In the genomic region with DNA sequence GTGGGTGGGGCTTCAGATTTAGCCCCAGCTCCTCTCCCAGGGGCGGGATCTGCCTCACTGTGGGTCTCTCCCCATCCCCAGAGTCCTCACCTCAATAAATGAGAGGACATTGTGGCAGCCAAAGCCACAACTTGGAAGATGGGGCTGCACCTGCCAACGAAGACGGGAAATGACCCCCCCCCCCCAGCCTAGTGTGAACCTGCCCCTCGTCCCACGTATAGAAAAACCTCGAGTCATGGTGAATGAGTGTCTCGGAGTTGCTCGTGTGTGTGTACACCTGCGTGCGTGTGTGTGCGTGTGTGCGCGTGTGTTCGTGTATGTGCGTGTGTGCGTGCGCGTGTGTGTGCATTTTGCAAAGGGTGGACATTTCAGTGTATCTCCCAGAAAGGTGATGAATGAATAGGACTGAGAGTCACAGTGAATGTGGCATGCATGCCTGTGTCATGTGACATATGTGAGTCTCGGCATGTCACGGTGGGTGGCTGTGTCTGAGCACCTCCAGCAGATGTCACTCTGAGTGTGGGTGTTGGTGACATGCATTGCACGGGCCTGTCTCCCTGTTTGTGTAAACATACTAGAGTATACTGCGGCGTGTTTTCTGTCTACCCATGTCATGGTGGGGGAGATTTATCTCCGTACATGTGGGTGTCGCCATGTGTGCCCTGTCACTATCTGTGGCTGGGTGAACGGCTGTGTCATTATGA, we compare ENCODE assay signal across 8 cellular contexts. TPM values are rescaled to one million over a fixed set of nuclear protein-coding genes. Genes with fewer than 3 reads are reported as not detected.
A peak's percentile ranks its signal among the peaks of the same experiment; 100 is the strongest.
DNase-seq lines count a peak whose midpoint lies in the region; ATAC-seq and TF ChIP-seq lines count a peak whose summit lies in the region.

No MANE protein-coding gene starts in this region.

- no peak overlapping the region for H3K4me3 ChIP-seq in GM06990 (replicated peaks; ENCODE audit: low read depth, low read length)
- no peak overlapping the region for H3K4me3 ChIP-seq in LNCaP clone FGC (ENCODE audit: low read depth, low read length)
- no peak overlapping the region for H3K4me3 ChIP-seq in endodermal cell (ENCODE audit: low read length)

- H3K4me3 Mint-ChIP-seq in endodermal cell: no peak overlapping the region

- H3K9me3 ChIP-seq in endodermal cell (ENCODE audit: control insufficient read depth, low read length): no peaks in the 10 kb centered on the region

- peaks cover 2% of the 10 kb centered on the region for H3K4me1 Mint-ChIP-seq in endodermal cell

- peak overlapping the region; percentile 52 for H3K27ac Mint-ChIP-seq in endodermal cell

- peaks cover 41% of the 10 kb centered on the region for H3K27me3 Mint-ChIP-seq in endodermal cell (ENCODE audit: insufficient read depth)

- DNase-seq in GM06990 (ENCODE audit: extremely low read depth, insufficient read length) (peak; percentile 60), LNCaP clone FGC (ENCODE audit: low read depth) (no peak), endodermal cell (no peak), NCI-H2227 (lab: John Stamatoyannopoulos, UW; ENCODE audit: unreplicated experiment) (no peak), AG08396 (ENCODE audit: low spot score) (no peak)
- DNase-seq in activated CD4-positive, alpha-beta T cell treated with anti-CD3 and anti-CD28 coated beads for 24 hours (ENCODE audit: low read depth in 2 of 2): peak; percentile 39 to 47
- DNase-seq in stimulated activated CD4-positive, alpha-beta T cell treated with anti-CD3 and anti-CD28 coated beads, TNF-alpha, amount 100 ng/mL, for 24 hours (ENCODE audit: low read depth in 3 of 3): peak; percentile 35 to 64 (median 58)

- 80 to 85% methylated on average over 19 to 26 of the region's 26 CpGs for WGBS in endodermal cell (ENCODE audit: insufficient coverage in 1 of 2, insufficient read length in 1 of 2), 2 experiments

- H3K27me3 ChIP-seq in GM06990 (replicated peaks; ENCODE audit: control insufficient read depth, insufficient read depth, low read length): no peaks in the 10 kb centered on the region
- peaks cover 28% of the 10 kb centered on the region for H3K27me3 ChIP-seq in endodermal cell (ENCODE audit: control insufficient read depth, insufficient read depth, low read length, poor library complexity, severe bottlenecking)

- H3K4me1 ChIP-seq in endodermal cell (ENCODE audit: control insufficient read depth, insufficient read depth, low read length): no peaks in the 10 kb centered on the region

- no peak overlapping the region for H3K9ac ChIP-seq in endodermal cell (ENCODE audit: extremely low read depth, low read length, poor library complexity, severe bottlenecking)

- H3K36me3 Mint-ChIP-seq in endodermal cell (ENCODE audit: low read depth): peaks cover 15% of the 10 kb centered on the region

- peaks cover 8% of the 10 kb centered on the region for H3K36me3 ChIP-seq in GM06990 (ENCODE audit: control insufficient read depth, insufficient read depth, low read length)
- H3K36me3 ChIP-seq in endodermal cell (ENCODE audit: control insufficient read depth, insufficient read depth, low read length): peaks cover 13% of the 10 kb centered on the region

- H3K27ac ChIP-seq in endodermal cell (ENCODE audit: low read depth, low read length): no peak overlapping the region

- peaks cover under 1% of the 10 kb centered on the region for H3K9me3 Mint-ChIP-seq in endodermal cell

- TF ChIP-seq CTCF in GM06990 (IDR thresholded peaks at IDR 0.05; ENCODE audit: insufficient read depth, low read length, poor library complexity, severe bottlenecking) (peak; percentile 72), LNCaP clone FGC (IDR thresholded peaks at IDR 0.05; ENCODE audit: control insufficient read depth, extremely low read depth, insufficient read depth) (peak; percentile 44), endodermal cell (conservative IDR thresholded peaks at IDR 0.05) (no peak)

- no peak for ATAC-seq in GM18907 (IDR thresholded peaks at IDR 0.05; ENCODE audit: unreplicated experiment)

RNA-seq across cellular contexts. Expression of gene TRAPPC5, which starts 1.5 kb away (rescaled TPM):
- total RNA-seq in endodermal cell: 10 to 100 TPM; 64.6 to 93.1 TPM
- polyA plus RNA-seq in endodermal cell (2013, experiment 1 of 2): 40.1 TPM
- 38.2 TPM for polyA plus RNA-seq in endodermal cell (2013, experiment 2 of 2)

RNA-seq across cellular contexts. Expression of gene MCEMP1, which starts 2.3 kb away (rescaled TPM):
- not detected for total RNA-seq in endodermal cell
- polyA plus RNA-seq in endodermal cell (2013, experiment 1 of 2): not detected
- polyA plus RNA-seq in endodermal cell (2013, experiment 2 of 2): not detected

RNA-seq across cellular contexts. Expression of gene RETN, which starts 10.3 kb away (rescaled TPM):
- not detected for total RNA-seq in endodermal cell
- not detected for polyA plus RNA-seq in endodermal cell (2013, experiment 1 of 2)
- polyA plus RNA-seq in endodermal cell (2013, experiment 2 of 2): not detected

RNA-seq across cellular contexts. Expression of gene FCER2, which starts 22.8 kb away (rescaled TPM):
- not detected for total RNA-seq in endodermal cell
- not detected for polyA plus RNA-seq in endodermal cell (2013, experiment 1 of 2)
- not detected for polyA plus RNA-seq in endodermal cell (2013, experiment 2 of 2)

RNA-seq across cellular contexts. Expression of gene STXBP2, which starts 42.3 kb away (rescaled TPM):
- 100 to 1,000 TPM; 119 to 126 TPM for total RNA-seq in endodermal cell
- 27.5 TPM for polyA plus RNA-seq in endodermal cell (2013, experiment 1 of 2)
- 29.9 TPM for polyA plus RNA-seq in endodermal cell (2013, experiment 2 of 2)

Comparison
In these comparisons a context has a peak if more than half of its experiments do, and no peak if none do; other contexts are left out.
1. DNase-seq: peak in GM06990 (single experiment), activated CD4-positive, alpha-beta T cell treated with anti-CD3 and anti-CD28 coated beads for 24 hours (2 of 2) and stimulated activated CD4-positive, alpha-beta T cell treated with anti-CD3 and anti-CD28 coated beads, TNF-alpha, amount 100 ng/mL, for 24 hours (3 of 3); none in LNCaP clone FGC (single experiment), endodermal cell (single experiment), NCI-H2227 (single experiment) and AG08396 (single experiment).